In the genomic region with DNA sequence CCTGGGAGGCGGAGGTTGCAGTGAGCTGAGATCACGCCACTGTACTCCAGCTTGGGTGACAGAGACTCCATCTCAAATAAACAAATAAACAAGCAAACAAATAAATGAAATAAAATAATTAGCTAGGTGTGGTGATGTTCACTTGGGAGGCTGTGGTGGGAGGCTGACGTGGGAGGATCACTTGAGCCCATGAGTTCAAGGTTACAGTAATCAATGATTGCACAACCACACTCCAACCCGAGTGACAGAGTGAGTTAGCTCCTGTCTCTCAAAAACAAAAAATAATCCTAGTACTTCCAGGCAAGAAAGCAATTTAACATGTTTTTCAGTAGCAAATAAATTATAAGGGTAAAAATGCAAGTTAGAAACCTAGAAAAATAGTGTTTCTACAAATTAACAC, we compare ENCODE assay signal across 33 cellular contexts.
"Had no signal": no experiment of that assay in that cellular context is flagged by ENCODE, and none has a peak within 500 bp of the region (broad histone marks: within the 10 kb centered on the region; RNA-seq: fewer than 3 reads in every experiment).

No MANE protein-coding gene starts in this region.

- ATAC-seq: activated naive CD8-positive, alpha-beta T cell treated with anti-CD3 and anti-CD28 coated beads, Interleukin-2, amount 50 U/mL, for 24 hours; activated T-cell treated with anti-CD3 and anti-CD28 coated beads, Interleukin-2, amount 50 U/mL, for 4 hours; activated T-helper 17 cell treated with anti-CD3 and anti-CD28 coated beads, Interleukin-2, amount 50 U/mL, for 72 hours; body of pancreas; effector memory CD8-positive, alpha-beta T cell; foreskin keratinocyte; gastrocnemius medialis; heart left ventricle; WTC11 had no signal

- H3K27me3 ChIP-seq: adrenal gland, body of pancreas, esophagus muscularis mucosa, foreskin keratinocyte, gastrocnemius medialis, heart left ventricle had no signal

- H3K27ac ChIP-seq: adrenal gland, body of pancreas, esophagus muscularis mucosa, foreskin keratinocyte, gastrocnemius medialis, heart left ventricle, VCaP had no signal

- H3K4me3 ChIP-seq: adrenal gland, body of pancreas, esophagus muscularis mucosa, gastrocnemius medialis, heart left ventricle had no signal

- H3K9me3 ChIP-seq: adrenal gland, body of pancreas, esophagus muscularis mucosa, gastrocnemius medialis, heart left ventricle had no signal

- DNase-seq: activated CD4-positive, alpha-beta memory T cell treated with anti-CD3 and anti-CD28 coated beads, Interleukin-2, amount 10 ng/mL, durations not matched to agents 7 days and 5 days; activated CD4-positive, alpha-beta T cell treated with anti-CD3 and anti-CD28 coated beads for 1 hour; activated CD4-positive, alpha-beta T cell treated with anti-CD3 and anti-CD28 coated beads for 4 hours; activated CD4-positive, alpha-beta T cell treated with anti-CD3 and anti-CD28 coated beads, Interleukin-2, amount 10 ng/mL, durations not matched to agents 7 days and 5 days; activated CD4-positive, alpha-beta T cell treated with anti-CD3 and anti-CD28 coated beads, Interleukin-2, amount 50 U/mL, for 4 hours; activated CD8-positive, alpha-beta memory T cell treated with anti-CD3 and anti-CD28 coated beads, Interleukin-2, amount 50 U/mL, for 48 hours; activated effector memory CD4-positive, alpha-beta T cell treated with anti-CD3 and anti-CD28 coated beads, Interleukin-2, amount 50 U/mL, for 16 hours; activated naive CD4-positive, alpha-beta T cell treated with anti-CD3 and anti-CD28 coated beads for 36 hours; activated naive CD8-positive, alpha-beta T cell treated with anti-CD3 and anti-CD28 coated beads for 36 hours; activated naive CD8-positive, alpha-beta T cell treated with anti-CD3 and anti-CD28 coated beads, Interleukin-2, amount 50 U/mL, for 24 hours; activated T-cell treated with anti-CD3 and anti-CD28 coated beads for 4 hours; activated T-cell treated with anti-CD3 and anti-CD28 coated beads, Interleukin-2, amount 50 U/mL, for 4 hours; adrenal gland; amygdala; aorta; body of pancreas; caudate nucleus; cortex of kidney; dermis blood vessel endothelial cell; effector CD4-positive, alpha-beta T cell; effector memory CD8-positive, alpha-beta T cell; erythroblast; foreskin keratinocyte; gastrocnemius medialis; glutamatergic neuron; heart left ventricle; T-helper 2 cell had no signal

- FAIRE-seq: colon, TTC549 had no signal
